18 cellular contexts compared by ENCODE assay signal in the genomic region with DNA sequence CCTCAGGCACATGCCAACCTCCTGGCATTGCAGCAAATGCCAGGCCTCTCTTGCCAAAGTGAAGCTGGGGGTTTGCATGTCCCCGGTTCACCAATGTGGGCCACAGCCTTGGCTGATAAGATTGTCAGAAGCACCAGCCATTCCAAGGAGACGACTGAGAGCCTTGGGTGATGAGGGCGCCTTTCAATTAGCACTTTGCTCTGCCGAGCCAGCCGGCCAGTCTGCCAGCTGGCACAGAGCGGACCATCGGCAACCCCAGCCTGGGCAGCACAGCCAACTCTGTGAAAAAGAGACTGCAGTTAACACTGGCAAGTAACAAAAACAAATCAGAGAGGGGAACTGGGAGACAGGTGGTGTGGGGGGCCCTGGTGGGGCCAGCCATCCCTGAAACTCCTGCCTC.
A peak's percentile ranks its signal among the peaks of the same experiment; 100 is the strongest.
DNase-seq lines count a peak whose midpoint lies in the region; ATAC-seq and TF ChIP-seq lines count a peak whose summit lies in the region.
"Had no signal": no experiment of that assay in that cellular context is flagged by ENCODE, and none has a peak within 500 bp of the region (broad histone marks: within the 10 kb centered on the region; RNA-seq: fewer than 3 reads in every experiment).

No MANE protein-coding gene starts in this region.

- DNase-seq in NCI-H446 treated with DMSO at 0.1 percent for 48 hours (lab: John Stamatoyannopoulos, UW): peak; percentile 43
- peak; percentile 39 for DNase-seq in endodermal cell
- no peak for DNase-seq in stimulated activated naive B cell treated with anti-CD40 and anti-IgM and Interleukin-4, amounts not matched to agents 10 μg/mL and 1 μg/mL and 100 μg/mL, for 72 hours
- no peak for DNase-seq in NCI-H1436 treated with DMSO at 0.1 percent for 48 hours (lab: John Stamatoyannopoulos, UW)
- no peak for DNase-seq in Caco-2
- DNase-seq: activated CD4-positive, alpha-beta T cell treated with anti-CD3 and anti-CD28 coated beads, Interleukin-2, amount 50 U/mL, for 4 hours; activated naive CD4-positive, alpha-beta T cell treated with anti-CD3 and anti-CD28 coated beads, Interleukin-2, amount 10 ng/mL, durations not matched to agents 7 days and 5 days; activated T-cell treated with anti-CD3 and anti-CD28 coated beads, Interleukin-2, amount 50 U/mL, for 1 hour; esophagus squamous epithelium; kidney; NCI-H1417 treated with DMSO at 0.1 percent for 48 hours had no signal

- TF ChIP-seq CTCF in endodermal cell (conservative IDR thresholded peaks at IDR 0.05): no peak
- no peak for TF ChIP-seq CTCF in neural cell (IDR thresholded peaks at IDR 0.05; ENCODE audit: poor library complexity, severe bottlenecking)
- TF ChIP-seq CTCF in Caco-2 (IDR thresholded peaks at IDR 0.05; ENCODE audit: insufficient read depth in 1 of 2, low read depth in 1 of 2, low read length in 1 of 2, severe bottlenecking in 1 of 2, unreplicated experiment in 1 of 2): no peak

- no peaks in the 10 kb centered on the region for H3F3A ChIP-seq in neural cell (ENCODE audit: insufficient read depth, low read length, poor library complexity, severe bottlenecking)

- H2AFZ ChIP-seq in neural cell (ENCODE audit: low read depth, low read length): no peak overlapping the region

- no peaks in the 10 kb centered on the region for H4K20me1 ChIP-seq in neural cell (ENCODE audit: insufficient read depth)

- H3K9me2 ChIP-seq in neural cell (ENCODE audit: insufficient read depth, low read length): no peaks in the 10 kb centered on the region

- no peaks in the 10 kb centered on the region for H3K36me3 Mint-ChIP-seq in endodermal cell (ENCODE audit: low read depth)
- H3K36me3 Mint-ChIP-seq in stimulated activated naive B cell treated with anti-CD40 and anti-IgM and Interleukin-4, amounts not matched to agents 10 μg/mL and 1 μg/mL and 100 μg/mL, for 72 hours: no peaks in the 10 kb centered on the region
- no peaks in the 10 kb centered on the region for H3K36me3 Mint-ChIP-seq in Caco-2 (ENCODE audit: insufficient read depth, unreplicated experiment)
- H3K36me3 Mint-ChIP-seq: activated naive CD4-positive, alpha-beta T cell treated with anti-CD3 and anti-CD28 coated beads, Interleukin-2, amount 10 ng/mL, durations not matched to agents 7 days and 5 days; stimulated activated effector memory CD8-positive, alpha-beta T cell treated with anti-CD3 and anti-CD28 coated beads, Interleukin-12 subunit alpha, Interleukin-12 subunit beta, amount 100 ng/mL, for 72 hours had no signal

- H3K4me3 ChIP-seq in endodermal cell (ENCODE audit: low read length): no peak overlapping the region
- no peak overlapping the region for H3K4me3 ChIP-seq in neural cell (ENCODE audit: low read length)
- H3K4me3 ChIP-seq in Caco-2 (ENCODE audit: low read depth, low read length): no peak overlapping the region
- H3K4me3 ChIP-seq: esophagus squamous epithelium, vagina had no signal

- TF ChIP-seq RAD21 in neural cell (conservative IDR thresholded peaks at IDR 0.05): no peak

- H3K4me2 ChIP-seq in neural cell (ENCODE audit: low read length): no peak overlapping the region

- H3K27ac Mint-ChIP-seq in endodermal cell: no peak overlapping the region
- peak overlapping the region; percentile 9 for H3K27ac Mint-ChIP-seq in stimulated activated naive B cell treated with anti-CD40 and anti-IgM and Interleukin-4, amounts not matched to agents 10 μg/mL and 1 μg/mL and 100 μg/mL, for 72 hours
- H3K27ac Mint-ChIP-seq in Caco-2 (ENCODE audit: unreplicated experiment): no peak overlapping the region
- H3K27ac Mint-ChIP-seq: activated naive CD4-positive, alpha-beta T cell treated with anti-CD3 and anti-CD28 coated beads, Interleukin-2, amount 10 ng/mL, durations not matched to agents 7 days and 5 days; stimulated activated effector memory CD8-positive, alpha-beta T cell treated with anti-CD3 and anti-CD28 coated beads, Interleukin-12 subunit alpha, Interleukin-12 subunit beta, amount 100 ng/mL, for 72 hours had no signal

- H3K79me2 ChIP-seq in neural cell (replicated peaks; ENCODE audit: insufficient read depth, low read length): no peaks in the 10 kb centered on the region

- no peak for ATAC-seq in stimulated activated naive B cell treated with anti-CD40 and anti-IgM and Interleukin-4, amounts not matched to agents 10 μg/mL and 1 μg/mL and 100 μg/mL, for 72 hours (replicated peaks)
- no peak for ATAC-seq in HG02798 (IDR thresholded peaks at IDR 0.05; ENCODE audit: poor library complexity, unreplicated experiment)
- ATAC-seq in HG03457 (IDR thresholded peaks at IDR 0.05; ENCODE audit: unreplicated experiment): no peak
- ATAC-seq: HCT116; stimulated activated effector memory CD8-positive, alpha-beta T cell treated with anti-CD3 and anti-CD28 coated beads, Interleukin-12 subunit alpha, Interleukin-12 subunit beta, amount 100 ng/mL, for 72 hours had no signal

- no peak overlapping the region for H3K9ac ChIP-seq in endodermal cell (ENCODE audit: extremely low read depth, low read length, poor library complexity, severe bottlenecking)
- H3K9ac ChIP-seq in neural cell (ENCODE audit: low read length): no peak overlapping the region

- peaks cover 1% of the 10 kb centered on the region for H3K9me3 Mint-ChIP-seq in endodermal cell
- H3K9me3 Mint-ChIP-seq in stimulated activated naive B cell treated with anti-CD40 and anti-IgM and Interleukin-4, amounts not matched to agents 10 μg/mL and 1 μg/mL and 100 μg/mL, for 72 hours: no peaks in the 10 kb centered on the region
- H3K9me3 Mint-ChIP-seq in Caco-2 (ENCODE audit: unreplicated experiment): no peaks in the 10 kb centered on the region
- H3K9me3 Mint-ChIP-seq: activated naive CD4-positive, alpha-beta T cell treated with anti-CD3 and anti-CD28 coated beads, Interleukin-2, amount 10 ng/mL, durations not matched to agents 7 days and 5 days; stimulated activated effector memory CD8-positive, alpha-beta T cell treated with anti-CD3 and anti-CD28 coated beads, Interleukin-12 subunit alpha, Interleukin-12 subunit beta, amount 100 ng/mL, for 72 hours had no signal

- H3K4me3 Mint-ChIP-seq in endodermal cell: no peak overlapping the region
- no peak overlapping the region for H3K4me3 Mint-ChIP-seq in stimulated activated naive B cell treated with anti-CD40 and anti-IgM and Interleukin-4, amounts not matched to agents 10 μg/mL and 1 μg/mL and 100 μg/mL, for 72 hours
- no peak overlapping the region for H3K4me3 Mint-ChIP-seq in Caco-2 (ENCODE audit: unreplicated experiment)
- H3K4me3 Mint-ChIP-seq: activated naive CD4-positive, alpha-beta T cell treated with anti-CD3 and anti-CD28 coated beads, Interleukin-2, amount 10 ng/mL, durations not matched to agents 7 days and 5 days; stimulated activated effector memory CD8-positive, alpha-beta T cell treated with anti-CD3 and anti-CD28 coated beads, Interleukin-12 subunit alpha, Interleukin-12 subunit beta, amount 100 ng/mL, for 72 hours had no signal

- CTCF ChIA-PET in Caco-2 (lab: Charles Lee): no interaction called here

- no peaks in the 10 kb centered on the region for H3K27me3 ChIP-seq in endodermal cell (ENCODE audit: control insufficient read depth, insufficient read depth, low read length, poor library complexity, severe bottlenecking)
- no peaks in the 10 kb centered on the region for H3K27me3 ChIP-seq in neural cell (ENCODE audit: insufficient read depth, low read depth, low read length)
- H3K27me3 ChIP-seq in Caco-2 (replicated peaks; ENCODE audit: control insufficient read depth, insufficient read depth, low read length): no peaks in the 10 kb centered on the region
- H3K27me3 ChIP-seq: esophagus squamous epithelium, vagina had no signal

- H3K27ac ChIP-seq in endodermal cell (ENCODE audit: low read depth, low read length) (peak overlapping the region; percentile 15), neural cell (ENCODE audit: low read length) (peak overlapping the region; percentile 9)
- H3K27ac ChIP-seq: esophagus squamous epithelium, neutrophil, vagina had no signal

- no peaks in the 10 kb centered on the region for H3K9me3 ChIP-seq in endodermal cell (ENCODE audit: control insufficient read depth, low read length)
- H3K9me3 ChIP-seq in neural cell (ENCODE audit: low read length): no peaks in the 10 kb centered on the region
- no peaks in the 10 kb centered on the region for H3K9me3 ChIP-seq in Caco-2
- H3K9me3 ChIP-seq: esophagus squamous epithelium, neutrophil, vagina had no signal

- intact Hi-C loops in Caco-2 (cut with micrococcal nuclease; ENCODE audit: unreplicated experiment): no loop called here

- H3K27me3 Mint-ChIP-seq in endodermal cell (ENCODE audit: insufficient read depth) (peaks cover 25% of the 10 kb centered on the region), Caco-2 (ENCODE audit: insufficient read depth, unreplicated experiment) (no peaks in the 10 kb centered on the region)
- peaks cover 0 to 23% of the 10 kb centered on the region in 2 donors for H3K27me3 Mint-ChIP-seq in stimulated activated naive B cell treated with anti-CD40 and anti-IgM and Interleukin-4, amounts not matched to agents 10 μg/mL and 1 μg/mL and 100 μg/mL, for 72 hours
- H3K27me3 Mint-ChIP-seq: activated naive CD4-positive, alpha-beta T cell treated with anti-CD3 and anti-CD28 coated beads, Interleukin-2, amount 10 ng/mL, durations not matched to agents 7 days and 5 days had no signal

- H3K4me1 ChIP-seq in endodermal cell (ENCODE audit: control insufficient read depth, insufficient read depth, low read length) (peaks cover 11% of the 10 kb centered on the region), Caco-2 (peaks cover 44% of the 10 kb centered on the region)
- H3K4me1 ChIP-seq: vagina had no signal

- no TSS peak for BruUV-seq in Caco-2 (replicated peaks; lab: Mats Ljungman, UMichigan)

- WGBS in endodermal cell (ENCODE audit: insufficient coverage in 1 of 2, insufficient read length in 1 of 2), 2 experiments: 82 to 87% methylated on average over 7 of the region's 7 CpGs

- TF ChIP-seq EP300 in neural cell (conservative IDR thresholded peaks at IDR 0.05; ENCODE audit: poor library complexity, severe bottlenecking): no peak

- POLR2A ChIA-PET in Caco-2 (lab: Charles Lee): interaction anchor here (0.9 kb wide), 1 partner anchor 87 kb away, joined by 3 read pairs; no protein-coding TSS in a partner anchor

- no peaks in the 10 kb centered on the region for H3K36me3 ChIP-seq in endodermal cell (ENCODE audit: control insufficient read depth, insufficient read depth, low read length)
- H3K36me3 ChIP-seq in neural cell (ENCODE audit: insufficient read depth, low read length): no peaks in the 10 kb centered on the region
- no peaks in the 10 kb centered on the region for H3K36me3 ChIP-seq in Caco-2 (ENCODE audit: control insufficient read depth, insufficient read depth, low read length)
- H3K36me3 ChIP-seq: esophagus squamous epithelium, neutrophil, vagina had no signal

- H3K4me1 Mint-ChIP-seq in endodermal cell: peaks cover 39% of the 10 kb centered on the region
- H3K4me1 Mint-ChIP-seq in stimulated activated naive B cell treated with anti-CD40 and anti-IgM and Interleukin-4, amounts not matched to agents 10 μg/mL and 1 μg/mL and 100 μg/mL, for 72 hours: peaks cover 0 to 3% of the 10 kb centered on the region in 2 donors
- H3K4me1 Mint-ChIP-seq in Caco-2 (ENCODE audit: low read depth, unreplicated experiment): peaks cover 26% of the 10 kb centered on the region
- H3K4me1 Mint-ChIP-seq: activated naive CD4-positive, alpha-beta T cell treated with anti-CD3 and anti-CD28 coated beads, Interleukin-2, amount 10 ng/mL, durations not matched to agents 7 days and 5 days; stimulated activated effector memory CD8-positive, alpha-beta T cell treated with anti-CD3 and anti-CD28 coated beads, Interleukin-12 subunit alpha, Interleukin-12 subunit beta, amount 100 ng/mL, for 72 hours had no signal

Comparison
In these comparisons a context has a peak if more than half of its experiments do, and no peak if none do; other contexts are left out.
1. DNase-seq: peak in NCI-H446 treated with DMSO at 0.1 percent for 48 hours (single experiment) and endodermal cell (single experiment); none in stimulated activated naive B cell treated with anti-CD40 and anti-IgM and Interleukin-4, amounts not matched to agents 10 μg/mL and 1 μg/mL and 100 μg/mL, for 72 hours (single experiment), NCI-H1436 treated with DMSO at 0.1 percent for 48 hours (single experiment) and Caco-2 (0 of 2).